8 cellular contexts compared by ENCODE assay signal in the genomic region with DNA sequence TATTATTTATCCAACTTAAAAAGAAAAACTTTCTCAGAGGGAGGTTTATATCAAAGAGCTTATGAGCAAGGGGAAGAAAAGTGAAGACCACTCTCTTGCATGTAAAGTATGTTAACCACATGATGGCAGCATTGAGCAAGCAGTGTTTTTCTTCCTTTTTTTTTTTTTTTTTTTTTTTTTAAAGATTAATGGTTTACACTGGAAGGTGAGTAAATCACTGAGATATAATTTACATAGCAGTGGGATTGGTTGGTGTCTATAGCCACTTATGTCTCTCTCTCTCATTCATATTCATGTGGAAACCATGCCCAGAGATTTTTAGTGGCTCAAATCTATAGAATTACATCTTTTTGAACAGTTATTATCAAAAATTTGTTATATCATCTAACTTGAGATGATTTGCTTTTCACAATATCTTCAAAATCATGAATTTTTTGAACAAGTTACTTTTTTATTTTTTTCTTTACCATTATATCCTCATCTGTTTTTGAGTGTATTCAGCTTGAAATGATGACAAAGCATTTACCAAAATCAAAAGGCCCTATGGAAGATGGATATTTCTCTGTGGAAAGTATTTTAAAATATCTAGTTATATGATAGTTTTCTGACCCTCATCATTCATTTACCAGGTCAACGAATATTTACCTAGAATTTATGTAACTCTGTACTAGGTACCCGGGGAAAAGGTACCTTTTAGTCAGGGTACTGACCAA. TPM values are rescaled to one million over a fixed set of nuclear protein-coding genes. Genes with fewer than 3 reads are reported as not detected.
A peak's percentile ranks its signal among the peaks of the same experiment; 100 is the strongest.
DNase-seq lines count a peak whose midpoint lies in the region; ATAC-seq, FAIRE-seq and TF ChIP-seq lines count a peak whose summit lies in the region.

No MANE protein-coding gene starts in this region.

- H3K4me1 ChIP-seq in KMS-11 (ENCODE audit: low read depth, poor library complexity, severe bottlenecking): peaks cover 16% of the 10 kb centered on the region
- no peaks in the 10 kb centered on the region for H3K4me1 ChIP-seq in esophagus muscularis mucosa
- peaks cover 5 to 13% (median 5%) of the 10 kb centered on the region in 3 donors for H3K4me1 ChIP-seq in pancreas

- H3K9me3 ChIP-seq in AG04450 (ENCODE audit: control insufficient read depth, insufficient read depth, low read length) (no peaks in the 10 kb centered on the region), esophagus muscularis mucosa (no peaks in the 10 kb centered on the region), pancreas (no peaks in the 10 kb centered on the region)

- peak; percentile 56 to 88 (median 80) for ATAC-seq in pancreas
- ATAC-seq in GM21526 (IDR thresholded peaks at IDR 0.05; ENCODE audit: low FRiP score, unreplicated experiment): no peak

- peak; percentile 93 for FAIRE-seq in pancreas (lab: Jason Lieb, UNC)

- 81% methylated on average over 2 of the region's 2 CpGs for WGBS in esophagus muscularis mucosa
- WGBS in pancreas, 2 donors: 40% methylated on average over 2 of the region's 2 CpGs

- H3K27me3 ChIP-seq in AG04450 (ENCODE audit: control insufficient read depth, insufficient read depth, low read length): no peaks in the 10 kb centered on the region
- no peaks in the 10 kb centered on the region for H3K27me3 ChIP-seq in KMS-11 (ENCODE audit: insufficient read depth, low read depth)
- H3K27me3 ChIP-seq in esophagus muscularis mucosa: no peaks in the 10 kb centered on the region
- H3K27me3 ChIP-seq in pancreas: no peaks in the 10 kb centered on the region

- H3K36me3 ChIP-seq in KMS-11 (ENCODE audit: insufficient read depth) (no peaks in the 10 kb centered on the region), esophagus muscularis mucosa (no peaks in the 10 kb centered on the region), pancreas (no peaks in the 10 kb centered on the region)

- no peak overlapping the region for H3K27ac ChIP-seq in AG04450 (ENCODE audit: low read depth, low read length)
- no peak overlapping the region for H3K27ac ChIP-seq in KMS-11
- no peak overlapping the region for H3K27ac ChIP-seq in esophagus muscularis mucosa (replicated peaks in 1 of 4)
- no peak overlapping the region for H3K27ac ChIP-seq in pancreas

- no peak overlapping the region for H3K9ac ChIP-seq in KMS-11

- intact Hi-C loops in esophagus muscularis mucosa (cut with DNase I) (loop anchor here (10.0 kb wide), 1 partner anchor 125 kb away; no protein-coding TSS in a partner anchor), pancreas (cut with DNase I) (loop anchor here in 2 of 3 donors (10.0 kb wide), 1 partner anchor 125 kb away; no protein-coding TSS in a partner anchor)

- H3K79me2 ChIP-seq in KMS-11 (ENCODE audit: insufficient read depth, low read depth): no peaks in the 10 kb centered on the region

- POLR2A ChIA-PET in AG04450 (lab: Yijun Ruan, JAX): no interaction called here

- no peaks in the 10 kb centered on the region for H4K20me1 ChIP-seq in KMS-11 (ENCODE audit: insufficient read depth)

- TF ChIP-seq CTCF in AG04450 (IDR thresholded peaks at IDR 0.05; ENCODE audit: low read depth, low read length) (peak; percentile 74), GM12865 (IDR thresholded peaks at IDR 0.05; ENCODE audit: insufficient read depth, low read depth, low read length, missing control alignments) (peak; percentile 60), KMS-11 (conservative IDR thresholded peaks at IDR 0.05; ENCODE audit: low read depth, low read length) (peak; percentile 81), esophagus muscularis mucosa (IDR thresholded peaks at IDR 0.05) (peak; percentile 35 to 65 (median 60)), pancreas (IDR thresholded peaks at IDR 0.05) (peak; percentile 30 to 62 (median 48))

- no peak overlapping the region for H3K4me2 ChIP-seq in KMS-11

- TF ChIP-seq EP300 in esophagus muscularis mucosa (IDR thresholded peaks at IDR 0.05): no peak

- H3K4me3 ChIP-seq in AG04450 (ENCODE audit: low read depth, low read length): no peak overlapping the region
- H3K4me3 ChIP-seq in GM12865 (ENCODE audit: low read depth, low read length): no peak overlapping the region
- H3K4me3 ChIP-seq in KMS-11 (IDR thresholded peaks at IDR 0.05; ENCODE audit: insufficient read depth, low read depth, low read length): no peak overlapping the region
- no peak overlapping the region for H3K4me3 ChIP-seq in esophagus muscularis mucosa
- no peak overlapping the region for H3K4me3 ChIP-seq in pancreas

- peak; percentile 15 for DNase-seq in AG04450 (ENCODE audit: low read depth, low spot score)
- peak; percentile 72 for DNase-seq in GM12865 (ENCODE audit: low read depth)
- peak; percentile 5 to 56 for DNase-seq in SHP77 (lab: John Stamatoyannopoulos, UW)
- no peak for DNase-seq in esophagus muscularis mucosa (ENCODE audit: extremely low spot score)
- no peak for DNase-seq in pancreas
- no peak for DNase-seq in activated gamma-delta T cell treated with Interleukin-2 at 50 U/mL for 16 hours

- H2AFZ ChIP-seq in KMS-11 (ENCODE audit: low read depth): no peak overlapping the region

- CTCF ChIA-PET in AG04450 (lab: Charles Lee): interaction anchor here (0.5 to 3.7 kb wide), 37 partner anchors 8 to 999 kb away, joined by 3 to 76 read pairs (median 4); a partner anchor contains a TSS

- TF ChIP-seq POLR2A in esophagus muscularis mucosa (IDR thresholded peaks at IDR 0.05; ENCODE audit: low read depth): no peak

RNA-seq across cellular contexts. Expression of a gene that starts 31.6 kb away (rescaled TPM):
- polyA plus RNA-seq in AG04450 (2011; rRNA removed): 4.1 and 6.2 TPM in 2 replicates
- polyA minus RNA-seq in AG04450 (2011; rRNA and poly(A)+ RNA removed): 4.6 and 9.0 TPM in 2 replicates
- 10 to 100 TPM; 10.2 to 23.7 (median 19.2) TPM for total RNA-seq in esophagus muscularis mucosa
- total RNA-seq in pancreas: 1 to 10 TPM; 4.9 to 8.0 (median 6.5) TPM
- 10 to 100 TPM in 1 of 2 donors, 1 to 10 TPM in 1; 6.8 to 11.4 TPM for polyA plus RNA-seq in pancreas

Comparison
In these comparisons a context has a peak if more than half of its experiments do, and no peak if none do; other contexts are left out.
1. DNase-seq: peak in AG04450 (single experiment), GM12865 (single experiment) and SHP77 (2 of 2); none in esophagus muscularis mucosa (single experiment), pancreas (0 of 6) and activated gamma-delta T cell treated with Interleukin-2 at 50 U/mL for 16 hours (single experiment).
2. Peak in every context shown above with its lines, with median percentiles within 50 percentile points of each other: CTCF ChIP-seq.